ENCODE assay signal across 19 cellular contexts in genomic region chr5:59287884-59288283, GRCh38.
"Had no signal": no experiment of that assay in that cellular context is flagged by ENCODE, and none has a peak within 500 bp of the region (broad histone marks: within the 10 kb centered on the region; RNA-seq: fewer than 3 reads in every experiment).

No MANE protein-coding gene starts in this region.

- H3K36me3 ChIP-seq: adrenal gland, colonic mucosa, heart left ventricle, neutrophil, right atrium auricular region had no signal

- H3K4me1 ChIP-seq: adrenal gland, colonic mucosa had no signal

- H3K9me3 ChIP-seq: adrenal gland, colonic mucosa, heart left ventricle, neutrophil, right atrium auricular region had no signal

- FAIRE-seq: frontal cortex had no signal

- DNase-seq: activated CD4-positive, alpha-beta T cell treated with anti-CD3 and anti-CD28 coated beads for 48 hours; activated CD8-positive, alpha-beta T cell treated with anti-CD3 and anti-CD28 coated beads for 36 hours; activated effector memory CD4-positive, alpha-beta T cell treated with Interleukin-2 at 50 U/mL for 16 hours; activated naive CD4-positive, alpha-beta T cell treated with anti-CD3 and anti-CD28 coated beads, Interleukin-2, amount 50 U/mL, for 16 hours; activated T-cell treated with anti-CD3 and anti-CD28 coated beads, Interleukin-2, amount 50 U/mL, for 4 hours; adrenal gland; caudate nucleus; effector CD4-positive, alpha-beta T cell; heart left ventricle; naive thymus-derived CD8-positive, alpha-beta T cell; stimulated activated CD4-positive, alpha-beta T cell treated with anti-CD3 and anti-CD28 coated beads, Interleukin-4, amount 100 ng/mL, for 4 hours; stimulated activated CD8-positive, alpha-beta memory T cell treated with anti-CD3 and anti-CD28 coated beads, Interleukin-4, amount 100 ng/mL, for 48 hours; stimulated activated naive CD4-positive, alpha-beta T cell treated with Interleukin-2 at 50 U/mL for 16 hours had no signal

- H3K27me3 ChIP-seq: adrenal gland, colonic mucosa, heart left ventricle, neutrophil, right atrium auricular region had no signal

- H3K27ac ChIP-seq: adrenal gland, heart left ventricle, neutrophil, right atrium auricular region, skin epidermis had no signal

- ATAC-seq: activated CD8-positive, alpha-beta T cell treated with anti-CD3 and anti-CD28 coated beads for 36 hours; activated T-cell treated with anti-CD3 and anti-CD28 coated beads, Interleukin-2, amount 50 U/mL, for 4 hours; left lobe of liver; naive thymus-derived CD8-positive, alpha-beta T cell had no signal

- H3K4me3 ChIP-seq: adrenal gland, colonic mucosa, heart left ventricle, right atrium auricular region, skin epidermis had no signal
